ENCODE assay signal across 1 cellular context in genomic region chr19:2426661-2427322, GRCh38.
A peak's percentile ranks its signal among the peaks of the same experiment; 100 is the strongest.
TF ChIP-seq lines count a peak whose summit lies in the region.

No MANE protein-coding gene starts in this region.

TF ChIP-seq in K562, 482 proteins besides CTCF, POLR2A, EP300 and RAD21 (continued from another document and continues in another):
- no peak for TF ChIP-seq TRIM25 (IDR thresholded peaks at IDR 0.05; ENCODE audit: borderline replicate concordance)
- TF ChIP-seq HDAC8 (tag; IDR thresholded peaks at IDR 0.05): no peak
- TF ChIP-seq, protein P1, sequence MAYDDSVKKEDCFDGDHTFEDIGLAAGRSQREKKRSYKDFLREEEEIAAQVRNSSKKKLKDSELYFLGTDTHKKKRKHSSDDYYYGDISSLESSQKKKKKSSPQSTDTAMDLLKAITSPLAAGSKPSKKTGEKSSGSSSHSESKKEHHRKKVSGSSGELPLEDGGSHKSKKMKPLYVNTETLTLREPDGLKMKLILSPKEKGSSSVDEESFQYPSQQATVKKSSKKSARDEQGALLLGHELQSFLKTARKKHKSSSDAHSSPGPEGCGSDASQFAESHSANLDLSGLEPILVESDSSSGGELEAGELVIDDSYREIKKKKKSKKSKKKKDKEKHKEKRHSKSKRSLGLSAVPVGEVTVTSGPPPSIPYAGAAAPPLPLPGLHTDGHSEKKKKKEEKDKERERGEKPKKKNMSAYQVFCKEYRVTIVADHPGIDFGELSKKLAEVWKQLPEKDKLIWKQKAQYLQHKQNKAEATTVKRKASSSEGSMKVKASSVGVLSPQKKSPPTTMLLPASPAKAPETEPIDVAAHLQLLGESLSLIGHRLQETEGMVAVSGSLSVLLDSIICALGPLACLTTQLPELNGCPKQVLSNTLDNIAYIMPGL (CRISPR knock-in tag; IDR thresholded peaks at IDR 0.05): peak; percentile 36
- no peak for TF ChIP-seq CTCFL (IDR thresholded peaks at IDR 0.05; ENCODE audit: borderline replicate concordance, insufficient read depth, low read depth, low read length, poor library complexity, severe bottlenecking)
- no peak for TF ChIP-seq CBX5 (IDR thresholded peaks at IDR 0.05; ENCODE audit: borderline replicate concordance, low read depth)
- TF ChIP-seq, protein P2, sequence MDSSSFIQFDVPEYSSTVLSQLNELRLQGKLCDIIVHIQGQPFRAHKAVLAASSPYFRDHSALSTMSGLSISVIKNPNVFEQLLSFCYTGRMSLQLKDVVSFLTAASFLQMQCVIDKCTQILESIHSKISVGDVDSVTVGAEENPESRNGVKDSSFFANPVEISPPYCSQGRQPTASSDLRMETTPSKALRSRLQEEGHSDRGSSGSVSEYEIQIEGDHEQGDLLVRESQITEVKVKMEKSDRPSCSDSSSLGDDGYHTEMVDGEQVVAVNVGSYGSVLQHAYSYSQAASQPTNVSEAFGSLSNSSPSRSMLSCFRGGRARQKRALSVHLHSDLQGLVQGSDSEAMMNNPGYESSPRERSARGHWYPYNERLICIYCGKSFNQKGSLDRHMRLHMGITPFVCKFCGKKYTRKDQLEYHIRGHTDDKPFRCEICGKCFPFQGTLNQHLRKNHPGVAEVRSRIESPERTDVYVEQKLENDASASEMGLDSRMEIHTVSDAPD (CRISPR knock-in tag; IDR thresholded peaks at IDR 0.05): no peak
- TF ChIP-seq ETV5 (CRISPR knock-in tag; IDR thresholded peaks at IDR 0.05; ENCODE audit: low read depth): no peak
- no peak for TF ChIP-seq ZNF41 (CRISPR knock-in tag; conservative IDR thresholded peaks at IDR 0.05)
- TF ChIP-seq KAT7 (CRISPR knock-in tag; IDR thresholded peaks at IDR 0.05; ENCODE audit: borderline replicate concordance): peak; percentile 91; the same call in 1 of the 2 replicates
- TF ChIP-seq, protein P3, sequence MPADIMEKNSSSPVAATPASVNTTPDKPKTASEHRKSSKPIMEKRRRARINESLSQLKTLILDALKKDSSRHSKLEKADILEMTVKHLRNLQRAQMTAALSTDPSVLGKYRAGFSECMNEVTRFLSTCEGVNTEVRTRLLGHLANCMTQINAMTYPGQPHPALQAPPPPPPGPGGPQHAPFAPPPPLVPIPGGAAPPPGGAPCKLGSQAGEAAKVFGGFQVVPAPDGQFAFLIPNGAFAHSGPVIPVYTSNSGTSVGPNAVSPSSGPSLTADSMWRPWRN (IDR thresholded peaks at IDR 0.05; ENCODE audit: low read depth): no peak
- TF ChIP-seq, protein P4, sequence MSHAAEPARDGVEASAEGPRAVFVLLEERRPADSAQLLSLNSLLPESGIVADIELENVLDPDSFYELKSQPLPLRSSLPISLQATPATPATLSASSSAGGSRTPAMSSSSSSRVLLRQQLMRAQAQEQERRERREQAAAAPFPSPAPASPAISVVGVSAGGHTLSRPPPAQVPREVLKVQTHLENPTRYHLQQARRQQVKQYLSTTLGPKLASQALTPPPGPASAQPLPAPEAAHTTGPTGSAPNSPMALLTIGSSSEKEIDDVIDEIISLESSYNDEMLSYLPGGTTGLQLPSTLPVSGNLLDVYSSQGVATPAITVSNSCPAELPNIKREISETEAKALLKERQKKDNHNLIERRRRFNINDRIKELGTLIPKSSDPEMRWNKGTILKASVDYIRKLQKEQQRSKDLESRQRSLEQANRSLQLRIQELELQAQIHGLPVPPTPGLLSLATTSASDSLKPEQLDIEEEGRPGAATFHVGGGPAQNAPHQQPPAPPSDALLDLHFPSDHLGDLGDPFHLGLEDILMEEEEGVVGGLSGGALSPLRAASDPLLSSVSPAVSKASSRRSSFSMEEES (CRISPR knock-in tag; IDR thresholded peaks at IDR 0.05): no peak
- no peak for TF ChIP-seq KDM5B (IDR thresholded peaks at IDR 0.05; ENCODE audit: insufficient replicate concordance, low read depth, low read length)
- TF ChIP-seq U2AF1 (optimal IDR thresholded peaks at IDR 0.05; ENCODE audit: low read depth, low read length): no peak
- no peak for TF ChIP-seq ZSCAN29 (IDR thresholded peaks at IDR 0.05)
- no peak for TF ChIP-seq RHOXF2B (CRISPR knock-in tag; conservative IDR thresholded peaks at IDR 0.05)
- TF ChIP-seq, protein P5, sequence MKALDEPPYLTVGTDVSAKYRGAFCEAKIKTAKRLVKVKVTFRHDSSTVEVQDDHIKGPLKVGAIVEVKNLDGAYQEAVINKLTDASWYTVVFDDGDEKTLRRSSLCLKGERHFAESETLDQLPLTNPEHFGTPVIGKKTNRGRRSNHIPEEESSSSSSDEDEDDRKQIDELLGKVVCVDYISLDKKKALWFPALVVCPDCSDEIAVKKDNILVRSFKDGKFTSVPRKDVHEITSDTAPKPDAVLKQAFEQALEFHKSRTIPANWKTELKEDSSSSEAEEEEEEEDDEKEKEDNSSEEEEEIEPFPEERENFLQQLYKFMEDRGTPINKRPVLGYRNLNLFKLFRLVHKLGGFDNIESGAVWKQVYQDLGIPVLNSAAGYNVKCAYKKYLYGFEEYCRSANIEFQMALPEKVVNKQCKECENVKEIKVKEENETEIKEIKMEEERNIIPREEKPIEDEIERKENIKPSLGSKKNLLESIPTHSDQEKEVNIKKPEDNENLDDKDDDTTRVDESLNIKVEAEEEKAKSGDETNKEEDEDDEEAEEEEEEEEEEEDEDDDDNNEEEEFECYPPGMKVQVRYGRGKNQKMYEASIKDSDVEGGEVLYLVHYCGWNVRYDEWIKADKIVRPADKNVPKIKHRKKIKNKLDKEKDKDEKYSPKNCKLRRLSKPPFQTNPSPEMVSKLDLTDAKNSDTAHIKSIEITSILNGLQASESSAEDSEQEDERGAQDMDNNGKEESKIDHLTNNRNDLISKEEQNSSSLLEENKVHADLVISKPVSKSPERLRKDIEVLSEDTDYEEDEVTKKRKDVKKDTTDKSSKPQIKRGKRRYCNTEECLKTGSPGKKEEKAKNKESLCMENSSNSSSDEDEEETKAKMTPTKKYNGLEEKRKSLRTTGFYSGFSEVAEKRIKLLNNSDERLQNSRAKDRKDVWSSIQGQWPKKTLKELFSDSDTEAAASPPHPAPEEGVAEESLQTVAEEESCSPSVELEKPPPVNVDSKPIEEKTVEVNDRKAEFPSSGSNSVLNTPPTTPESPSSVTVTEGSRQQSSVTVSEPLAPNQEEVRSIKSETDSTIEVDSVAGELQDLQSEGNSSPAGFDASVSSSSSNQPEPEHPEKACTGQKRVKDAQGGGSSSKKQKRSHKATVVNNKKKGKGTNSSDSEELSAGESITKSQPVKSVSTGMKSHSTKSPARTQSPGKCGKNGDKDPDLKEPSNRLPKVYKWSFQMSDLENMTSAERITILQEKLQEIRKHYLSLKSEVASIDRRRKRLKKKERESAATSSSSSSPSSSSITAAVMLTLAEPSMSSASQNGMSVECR (CRISPR knock-in tag; IDR thresholded peaks at IDR 0.05): peak; percentile 15; the same call in 1 of the 2 replicates
- TF ChIP-seq ZC3H11A (IDR thresholded peaks at IDR 0.05; ENCODE audit: low read depth, low read length): no peak
- no peak; the same call in 1 of the 2 replicates for TF ChIP-seq CXXC5 (CRISPR knock-in tag; IDR thresholded peaks at IDR 0.05)
- no peak for TF ChIP-seq KDM4B (IDR thresholded peaks at IDR 0.05; ENCODE audit: borderline replicate concordance in 2 of 2, low read depth in 1 of 2)
- no peak for TF ChIP-seq ZNF354B (CRISPR knock-in tag; IDR thresholded peaks at IDR 0.05)
- 0 out of 2 replicates have a peak, but pooled peaks have one; percentile 55 for TF ChIP-seq RERE (CRISPR knock-in tag; IDR thresholded peaks at IDR 0.05; ENCODE audit: borderline replicate concordance)
- 0 out of 2 replicates have a peak, but pooled peaks have one; percentile 18 for TF ChIP-seq ZNF589 (CRISPR knock-in tag; IDR thresholded peaks at IDR 0.05; ENCODE audit: low read depth)
- TF ChIP-seq KLF16 (IDR thresholded peaks at IDR 0.05): no peak
- no peak for TF ChIP-seq MTA2 (IDR thresholded peaks at IDR 0.05; ENCODE audit: low read depth)
- no peak for TF ChIP-seq C11orf30 (IDR thresholded peaks at IDR 0.05; ENCODE audit: low read depth)
- TF ChIP-seq, protein P6, sequence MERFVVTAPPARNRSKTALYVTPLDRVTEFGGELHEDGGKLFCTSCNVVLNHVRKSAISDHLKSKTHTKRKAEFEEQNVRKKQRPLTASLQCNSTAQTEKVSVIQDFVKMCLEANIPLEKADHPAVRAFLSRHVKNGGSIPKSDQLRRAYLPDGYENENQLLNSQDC (CRISPR knock-in tag; IDR thresholded peaks at IDR 0.05): no peak
- TF ChIP-seq, protein P7, sequence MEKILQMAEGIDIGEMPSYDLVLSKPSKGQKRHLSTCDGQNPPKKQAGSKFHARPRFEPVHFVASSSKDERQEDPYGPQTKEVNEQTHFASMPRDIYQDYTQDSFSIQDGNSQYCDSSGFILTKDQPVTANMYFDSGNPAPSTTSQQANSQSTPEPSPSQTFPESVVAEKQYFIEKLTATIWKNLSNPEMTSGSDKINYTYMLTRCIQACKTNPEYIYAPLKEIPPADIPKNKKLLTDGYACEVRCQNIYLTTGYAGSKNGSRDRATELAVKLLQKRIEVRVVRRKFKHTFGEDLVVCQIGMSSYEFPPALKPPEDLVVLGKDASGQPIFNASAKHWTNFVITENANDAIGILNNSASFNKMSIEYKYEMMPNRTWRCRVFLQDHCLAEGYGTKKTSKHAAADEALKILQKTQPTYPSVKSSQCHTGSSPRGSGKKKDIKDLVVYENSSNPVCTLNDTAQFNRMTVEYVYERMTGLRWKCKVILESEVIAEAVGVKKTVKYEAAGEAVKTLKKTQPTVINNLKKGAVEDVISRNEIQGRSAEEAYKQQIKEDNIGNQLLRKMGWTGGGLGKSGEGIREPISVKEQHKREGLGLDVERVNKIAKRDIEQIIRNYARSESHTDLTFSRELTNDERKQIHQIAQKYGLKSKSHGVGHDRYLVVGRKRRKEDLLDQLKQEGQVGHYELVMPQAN (IDR thresholded peaks at IDR 0.05; ENCODE audit: borderline replicate concordance): peak; percentile 52; the same call in 1 of the 2 replicates
- no peak for TF ChIP-seq HIVEP1 (CRISPR knock-in tag; IDR thresholded peaks at IDR 0.05)
- no peak for TF ChIP-seq PHF8 (IDR thresholded peaks at IDR 0.05; ENCODE audit: borderline replicate concordance, low read length)
- no peak for TF ChIP-seq CREB1 (IDR thresholded peaks at IDR 0.05)
- no peak for TF ChIP-seq CREB1 (CRISPR knock-in tag; IDR thresholded peaks at IDR 0.05)
- no peak for TF ChIP-seq PPARD (CRISPR knock-in tag; IDR thresholded peaks at IDR 0.05)
- TF ChIP-seq NCOA4 (IDR thresholded peaks at IDR 0.05; ENCODE audit: partially characterized antibody): no peak
- TF ChIP-seq KAT2B (IDR thresholded peaks at IDR 0.05; ENCODE audit: low read depth, low read length): no peak
- no peak for TF ChIP-seq SRSF3 (IDR thresholded peaks at IDR 0.05; ENCODE audit: insufficient read depth, low read length)
- TF ChIP-seq FOXJ3 (CRISPR knock-in tag; IDR thresholded peaks at IDR 0.05): no peak
